Comparison of ENCODE assay signal across 8 cellular contexts in genomic region chr1:117607471-117607870, GRCh38. TPM values are rescaled to one million over a fixed set of nuclear protein-coding genes. Genes with fewer than 3 reads are reported as not detected.
DNase-seq lines count a peak whose midpoint lies in the region; ATAC-seq and TF ChIP-seq lines count a peak whose summit lies in the region.

No MANE protein-coding gene starts in this region.

- CTCF ChIA-PET in BJ (lab: Yijun Ruan, JAX), result interaction anchor here (0.6 to 2.6 kb wide), 6 partner anchors 28 to 151 kb away, joined by 3 to 19 read pairs (median 3); no protein-coding TSS in a partner anchor

- peak overlapping the region; percentile 77 for H3K4me3 ChIP-seq in BJ (ENCODE audit: low read depth, low read length)
- peak overlapping the region; percentile 83 to 89 for H3K4me3 ChIP-seq in mucosa of rectum (ENCODE audit: low read length in 2 of 2)
- H3K4me3 ChIP-seq in thyroid gland (replicated peaks in 1 of 3), result peak overlapping the region in 2 of 3 donors; percentile 81 to 91

- intact Hi-C loops in thyroid gland (cut with DNase I), result no loop called here

- H3K27me3 ChIP-seq in BJ (ENCODE audit: control insufficient read depth, insufficient read depth, low read length) (no peaks in the 10 kb centered on the region; the same call in 1 of the 2 replicates), mucosa of rectum (ENCODE audit: control insufficient read depth in 2 of 2, insufficient read depth in 2 of 2, low read length in 2 of 2) (no peaks in the 10 kb centered on the region), thyroid gland (no peaks in the 10 kb centered on the region)

- peak overlapping the region; percentile 88 to 93 for H3K27ac ChIP-seq in mucosa of rectum (ENCODE audit: low read depth in 2 of 2, low read length in 2 of 2)
- H3K27ac ChIP-seq in thyroid gland, result peak overlapping the region; percentile 85 to 94 (median 93)

- H3K9ac ChIP-seq in mucosa of rectum (ENCODE audit: low read depth in 1 of 2, low read length in 2 of 2), result peak overlapping the region; percentile 95 to 97

- H3K36me3 ChIP-seq in BJ (ENCODE audit: control insufficient read depth, insufficient read depth, low read length) (no peaks in the 10 kb centered on the region), mucosa of rectum (ENCODE audit: control insufficient read depth in 2 of 2, insufficient read depth in 2 of 2, low read length in 2 of 2) (no peaks in the 10 kb centered on the region), thyroid gland (no peaks in the 10 kb centered on the region)

- 2 to 4% methylated on average over 6 of the region's 6 CpGs for WGBS in thyroid gland, 2 donors

- H3K9me3 ChIP-seq in mucosa of rectum (ENCODE audit: control insufficient read depth in 2 of 2, low read length in 2 of 2), result no peaks in the 10 kb centered on the region
- no peaks in the 10 kb centered on the region for H3K9me3 ChIP-seq in thyroid gland

- POLR2A ChIA-PET in BJ (lab: Charles Lee), result no interaction called here

- peaks cover 26 to 34% of the 10 kb centered on the region in 2 donors for H3K4me1 ChIP-seq in mucosa of rectum (ENCODE audit: control insufficient read depth in 2 of 2, insufficient read depth in 2 of 2, low read length in 2 of 2)
- peaks cover 34% of the 10 kb centered on the region in 2 donors for H3K4me1 ChIP-seq in thyroid gland

- no peak for TF ChIP-seq POLR2A in thyroid gland (IDR thresholded peaks at IDR 0.05)

- TF ChIP-seq CTCF in BJ (IDR thresholded peaks at IDR 0.05; ENCODE audit: insufficient read depth, low read depth, low read length) (no peak), thyroid gland (IDR thresholded peaks at IDR 0.05) (no peak)

- DNase-seq in BJ (ENCODE audit: low read depth) (no peak), NCI-H69 (lab: John Stamatoyannopoulos, UW) (peak; percentile 41), thyroid gland (peak; percentile 72 to 76), iPS-NIHi11 (ENCODE audit: low spot score) (no peak), HCEC 1CT (no peak)
- peak; percentile 43 for DNase-seq in activated effector memory CD4-positive, alpha-beta T cell treated with Interleukin-2 at 50 U/mL for 16 hours

- ATAC-seq in HG03354 (IDR thresholded peaks at IDR 0.05; ENCODE audit: poor library complexity, severe bottlenecking, unreplicated experiment), result no peak

RNA-seq across cellular contexts. Expression of gene TENT5C, which starts 1.6 kb away (rescaled TPM):
- polyA plus RNA-seq in BJ (2011; rRNA removed), result 1.9 and 2.3 TPM in 2 replicates
- 4.8 and 6.2 TPM in 2 replicates for polyA minus RNA-seq in BJ (2011; rRNA and poly(A)+ RNA removed)
- total RNA-seq in thyroid gland, result 10 to 100 TPM; 14.8 to 30.4 (median 22.2) TPM

Comparison
In these comparisons a context has a peak if more than half of its experiments do, and no peak if none do; other contexts are left out.
1. DNase-seq: peak in NCI-H69 (single experiment), activated effector memory CD4-positive, alpha-beta T cell treated with Interleukin-2 at 50 U/mL for 16 hours (single experiment) and thyroid gland (2 of 2); none in BJ (single experiment), iPS-NIHi11 (single experiment) and HCEC 1CT (single experiment).
2. Peak in every context shown above with its lines, with median percentiles within 50 percentile points of each other: H3K4me3 ChIP-seq.